ENCODE assay signal across 1 cellular context in the genomic region with DNA sequence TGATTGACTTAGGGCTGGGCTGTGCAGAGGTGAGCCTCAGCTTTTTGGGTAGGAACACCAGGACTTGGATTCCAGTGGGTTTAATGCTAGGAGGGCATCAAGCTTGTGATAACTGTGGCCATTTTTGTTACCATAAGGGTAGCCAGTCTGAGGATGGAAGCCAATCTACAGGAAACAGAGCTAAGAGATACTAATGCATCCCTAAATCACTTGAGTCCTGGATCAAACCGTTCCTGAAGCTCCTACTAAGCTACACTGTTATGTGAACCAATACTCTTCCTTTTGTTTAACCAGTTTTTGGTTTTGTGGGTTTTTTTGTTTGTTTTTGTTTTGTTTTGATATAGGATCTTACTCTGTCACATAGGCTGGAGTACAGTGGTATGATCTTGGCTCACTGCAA.
A peak's percentile ranks its signal among the peaks of the same experiment; 100 is the strongest.
TF ChIP-seq lines count a peak whose summit lies in the region.

No MANE protein-coding gene starts in this region.

TF ChIP-seq in HepG2, 621 proteins besides CTCF, POLR2A, EP300 and RAD21:
- TF ChIP-seq TCF7 (IDR thresholded peaks at IDR 0.05; ENCODE audit: low read depth) (no peak), ZNF329 (CRISPR knock-in tag; IDR thresholded peaks at IDR 0.05; ENCODE audit: low read depth) (peak; percentile 99)
